In genomic region chr5:176570044-176570443, GRCh38 we compare ENCODE assay signal across 20 cellular contexts. TPM values are rescaled to one million over a fixed set of nuclear protein-coding genes. Genes with fewer than 3 reads are reported as not detected.
A peak's percentile ranks its signal among the peaks of the same experiment; 100 is the strongest.
DNase-seq lines count a peak whose midpoint lies in the region; ATAC-seq and TF ChIP-seq lines count a peak whose summit lies in the region.
"Had no signal": no experiment of that assay in that cellular context is flagged by ENCODE, and none has a peak within 500 bp of the region (broad histone marks: within the 10 kb centered on the region; RNA-seq: fewer than 3 reads in every experiment).

No MANE protein-coding gene starts in this region.

- no peaks in the 10 kb centered on the region for H3K9me3 ChIP-seq in osteoblast (ENCODE audit: low read depth, low read length)
- H3K9me3 ChIP-seq: SJCRH30 had no signal

- no peak overlapping the region for H2AFZ ChIP-seq in osteoblast (ENCODE audit: low read length)

- H3K27me3 ChIP-seq in osteoblast (ENCODE audit: insufficient read depth, low read length), result no peaks in the 10 kb centered on the region
- H3K27me3 ChIP-seq: SJCRH30 had no signal

- ATAC-seq in HG02870 (IDR thresholded peaks at IDR 0.05; ENCODE audit: unreplicated experiment), result no peak
- ATAC-seq: naive thymus-derived CD8-positive, alpha-beta T cell; stimulated activated memory B cell treated with anti-CD40 and anti-IgM and Interleukin-4, amounts not matched to agents 10 μg/mL and 1 μg/mL and 100 μg/mL, for 72 hours had no signal

- H3K4me2 ChIP-seq in osteoblast (ENCODE audit: insufficient read depth, low read length), result no peak overlapping the region

- peak; percentile 34 for TF ChIP-seq CTCF in osteoblast (IDR thresholded peaks at IDR 0.05; ENCODE audit: extremely low read depth, low read depth, low read length)

- H3K79me2 ChIP-seq in osteoblast (ENCODE audit: insufficient read depth, low read length), result no peaks in the 10 kb centered on the region

- no peak overlapping the region for H3K4me3 ChIP-seq in osteoblast (ENCODE audit: insufficient read depth, low read length)
- H3K4me3 ChIP-seq: lung, SJCRH30, tibial nerve had no signal

- H3K4me1 ChIP-seq in osteoblast (ENCODE audit: insufficient read depth, low read length), result no peaks in the 10 kb centered on the region
- H3K4me1 ChIP-seq: SJCRH30, tibial nerve had no signal

- no peaks in the 10 kb centered on the region for H4K20me1 ChIP-seq in osteoblast (ENCODE audit: insufficient read depth, low read length)

- no peaks in the 10 kb centered on the region for H3K36me3 ChIP-seq in osteoblast (ENCODE audit: insufficient read depth, low read length)
- H3K36me3 ChIP-seq: SJCRH30, tibial nerve had no signal

- no peak overlapping the region for H3K27ac ChIP-seq in osteoblast (ENCODE audit: low read depth, low read length)
- H3K27ac ChIP-seq: SJCRH30, tibial nerve had no signal

- DNase-seq in EH (ENCODE audit: low read depth) (peak; percentile 27), RPMI7951 (ENCODE audit: low read depth) (peak; percentile 30), epidermal melanocyte (ENCODE audit: insufficient read length, low spot score) (peak; percentile 11), osteoblast (ENCODE audit: insufficient read length, low spot score, missing footprints) (no peak), HUDEP-2 (lab: John Stamatoyannopoulos, UW; ENCODE audit: unreplicated experiment in 76 of 76) (no peak), DMS114 treated with DMSO at 0.1 percent for 48 hours (lab: John Stamatoyannopoulos, UW; ENCODE audit: unreplicated experiment) (no peak)
- DNase-seq: activated CD4-positive, alpha-beta T cell treated with anti-CD3 and anti-CD28 coated beads, Interleukin-2, amount 10 ng/mL, durations not matched to agents 24 days and 14 days; activated naive CD4-positive, alpha-beta T cell treated with anti-CD3 and anti-CD28 coated beads for 36 hours; CD4-positive, alpha-beta memory T cell; effector memory CD4-positive, alpha-beta T cell; GF-D8; naive thymus-derived CD8-positive, alpha-beta T cell; NCI-H2029 treated with DMSO at 0.1 percent for 48 hours; NCI-H510A treated with DMSO at 0.1 percent for 48 hours; SJCRH30 had no signal

RNA-seq across cellular contexts. Expression of gene CDHR2, which starts 20.9 kb away (rescaled TPM):
- total RNA-seq in RPMI7951 (2014; rRNA removed; shearing (Covaris generic)), result not detected in 2 replicates
- total RNA-seq in osteoblast, result under 0.01 TPM in 1 of 2 replicates, not detected in the other
- total RNA-seq: glomerular endothelial cell, SJCRH30, tibial nerve had no signal

RNA-seq across cellular contexts. Expression of gene RNF44, which starts 32.8 kb away (rescaled TPM):
- 1.6 and 2.5 TPM in 2 replicates for total RNA-seq in RPMI7951 (2014; rRNA removed; shearing (Covaris generic))
- total RNA-seq in osteoblast, result 5.4 and 6.2 TPM in 2 replicates

RNA-seq across cellular contexts. Expression of gene GPRIN1, which starts 39.9 kb away (rescaled TPM):
- total RNA-seq in RPMI7951 (2014; rRNA removed; shearing (Covaris generic)), result 4.9 and 6.2 TPM in 2 replicates
- 1.8 TPM in 2 replicates for total RNA-seq in osteoblast

Comparison
In these comparisons a context has a peak if more than half of its experiments do, and no peak if none do; other contexts are left out.
1. DNase-seq: peak in EH (single experiment), RPMI7951 (single experiment) and epidermal melanocyte (single experiment); none in osteoblast (single experiment), HUDEP-2 (0 of 76) and DMS114 treated with DMSO at 0.1 percent for 48 hours (single experiment).